Comparison of ENCODE assay signal across 19 cellular contexts in genomic region chr17:82663381-82664275, GRCh38. TPM values are rescaled to one million over a fixed set of nuclear protein-coding genes. Genes with fewer than 3 reads are reported as not detected.
DNase-seq lines count a peak whose midpoint lies in the region; ATAC-seq and TF ChIP-seq lines count a peak whose summit lies in the region.
"Had no signal": no experiment of that assay in that cellular context is flagged by ENCODE, and none has a peak within 500 bp of the region (broad histone marks: within the 10 kb centered on the region; RNA-seq: fewer than 3 reads in every experiment).

No MANE protein-coding gene starts in this region.

- no peaks in the 10 kb centered on the region for H3K36me3 ChIP-seq in mucosa of descending colon (ENCODE audit: low read depth)
- H3K36me3 ChIP-seq: SJSA1 had no signal

- peaks cover under 1% of the 10 kb centered on the region for H3K4me1 ChIP-seq in mucosa of descending colon (ENCODE audit: low read depth)

- intact Hi-C loops in Right ventricle myocardium superior (cut with DNase I) (loop anchor here (10.0 kb wide), 1 partner anchor 101 kb away; no protein-coding TSS in a partner anchor), cardiac septum (cut with DNase I) (no loop called here), mucosa of descending colon (cut with DNase I, micrococcal nuclease) (no loop called here)

- DNase-seq in Right ventricle myocardium superior (peak; percentile 20), cardiac septum (ENCODE audit: low spot score) (no peak), mucosa of descending colon (peak in 2 of 3 donors; percentile 27 to 47), glutamatergic neuron (no peak), HuH-7 (ENCODE audit: low spot score) (no peak)
- DNase-seq: EL, GF-D8, IMR-90, MV-4-11, NCI-H1105 treated with DMSO at 0.1 percent for 48 hours, NCI-H1694 treated with DMSO at 0.1 percent for 48 hours, NCI-H2081 treated with DMSO at 0.1 percent for 48 hours, NCI-H446, NCI-H526 had no signal

- H3K9me3 ChIP-seq in mucosa of descending colon: no peaks in the 10 kb centered on the region
- H3K9me3 ChIP-seq: Peyer's patch, SJSA1 had no signal

- ATAC-seq in Right ventricle myocardium superior (ENCODE audit: poor library complexity): no peak
- no peak for ATAC-seq in mucosa of descending colon
- ATAC-seq: HCT116 had no signal

- peaks cover 16% of the 10 kb centered on the region for H3K9me3 Mint-ChIP-seq in glutamatergic neuron (ENCODE audit: unreplicated experiment)

- H3K27ac Mint-ChIP-seq in glutamatergic neuron (ENCODE audit: unreplicated experiment): no peak overlapping the region

- H3K27ac ChIP-seq in angular gyrus (ENCODE audit: low read depth, low read length) (peak overlapping the region; percentile 73), temporal lobe (ENCODE audit: low read depth, low read length) (peak overlapping the region; percentile 33)
- H3K27ac ChIP-seq: Peyer's patch, SJSA1 had no signal

- peaks cover 16% of the 10 kb centered on the region for H3K27me3 Mint-ChIP-seq in glutamatergic neuron (ENCODE audit: unreplicated experiment)

- H3K36me3 Mint-ChIP-seq in glutamatergic neuron (ENCODE audit: unreplicated experiment): peaks cover 14% of the 10 kb centered on the region

- TF ChIP-seq CTCF in mucosa of descending colon (IDR thresholded peaks at IDR 0.05) (no peak), glutamatergic neuron (IDR thresholded peaks at IDR 0.05; ENCODE audit: partially characterized antibody, unreplicated experiment) (no peak)

- no peak overlapping the region for H3K4me3 Mint-ChIP-seq in glutamatergic neuron (ENCODE audit: unreplicated experiment)

- no peak overlapping the region for H3K4me3 ChIP-seq in mucosa of descending colon
- H3K4me3 ChIP-seq: Peyer's patch, SJSA1 had no signal

- peaks cover 5% of the 10 kb centered on the region for H3K4me1 Mint-ChIP-seq in glutamatergic neuron (ENCODE audit: low read depth, unreplicated experiment)

RNA-seq across cellular contexts. Expression of gene WDR45B, which starts 15.4 kb away (rescaled TPM):
- total RNA-seq in Right ventricle myocardium superior (34.3 TPM), cardiac septum (45.4 TPM), mucosa of descending colon (10 to 100 TPM; 69.0 to 76.0 (median 74.4) TPM), temporal lobe (43.0 TPM), glutamatergic neuron (ENCODE audit: unreplicated experiment) (60.4 TPM)

RNA-seq across cellular contexts. Expression of gene RAB40B, which starts 34.9 kb away (rescaled TPM):
- total RNA-seq in Right ventricle myocardium superior: 20.7 TPM
- 31.9 TPM for total RNA-seq in cardiac septum
- 10 to 100 TPM; 21.0 to 52.4 (median 23.9) TPM for total RNA-seq in mucosa of descending colon
- total RNA-seq in temporal lobe: 13.0 TPM
- 14.6 TPM for total RNA-seq in glutamatergic neuron (ENCODE audit: unreplicated experiment)

RNA-seq across cellular contexts. Expression of gene FN3KRP, which starts 52.9 kb away (rescaled TPM):
- 13.2 TPM for total RNA-seq in Right ventricle myocardium superior
- 16.2 TPM for total RNA-seq in cardiac septum
- 10 to 100 TPM; 30.8 to 36.1 (median 34.8) TPM for total RNA-seq in mucosa of descending colon
- total RNA-seq in temporal lobe: 25.6 TPM
- total RNA-seq in glutamatergic neuron (ENCODE audit: unreplicated experiment): 28.1 TPM

Comparison
In these comparisons a context has a peak if more than half of its experiments do, and no peak if none do; other contexts are left out.
1. DNase-seq: peak in Right ventricle myocardium superior (single experiment) and mucosa of descending colon (2 of 3); none in cardiac septum (single experiment), glutamatergic neuron (single experiment) and HuH-7 (single experiment).